In the genomic region with DNA sequence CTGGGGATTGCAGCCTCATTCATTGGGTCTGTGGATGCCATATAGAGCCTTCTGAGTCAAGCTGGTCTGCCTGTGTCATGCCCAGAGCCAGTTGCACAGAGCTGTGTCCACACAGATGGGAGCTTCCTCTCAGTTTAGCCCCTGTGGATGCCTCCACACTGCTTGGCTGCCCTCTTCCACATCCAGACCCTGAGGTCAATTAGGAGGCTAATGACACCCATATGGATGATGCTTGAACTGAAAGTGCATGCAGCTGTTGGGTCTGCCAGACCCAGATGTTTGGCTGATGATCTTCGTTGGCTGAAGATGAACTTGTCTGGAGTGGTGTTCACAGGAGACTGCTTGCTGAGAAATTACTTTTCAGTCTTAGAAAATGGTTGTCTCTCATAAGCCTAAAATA, we compare ENCODE assay signal across 5 cellular contexts.
"Had no signal": no experiment of that assay in that cellular context is flagged by ENCODE, and none has a peak within 500 bp of the region (broad histone marks: within the 10 kb centered on the region; RNA-seq: fewer than 3 reads in every experiment).

No MANE protein-coding gene starts in this region.

- H3K4me2 ChIP-seq: GM23338 had no signal

- H3K4me3 Mint-ChIP-seq: GM23338, H9 had no signal

- H3K4me3 ChIP-seq: GM23338, K562 had no signal

- H2AFZ ChIP-seq: GM23338 had no signal

- H3K4me1 Mint-ChIP-seq: GM23338, H9 had no signal

- H3K9me3 Mint-ChIP-seq: GM23338, H9 had no signal

- DNase-seq: H9, HCEC 1CT, IMR-90 had no signal

- H3K27ac Mint-ChIP-seq: GM23338, H9 had no signal

- ATAC-seq: GM23338, K562 had no signal
